In the genomic region with DNA sequence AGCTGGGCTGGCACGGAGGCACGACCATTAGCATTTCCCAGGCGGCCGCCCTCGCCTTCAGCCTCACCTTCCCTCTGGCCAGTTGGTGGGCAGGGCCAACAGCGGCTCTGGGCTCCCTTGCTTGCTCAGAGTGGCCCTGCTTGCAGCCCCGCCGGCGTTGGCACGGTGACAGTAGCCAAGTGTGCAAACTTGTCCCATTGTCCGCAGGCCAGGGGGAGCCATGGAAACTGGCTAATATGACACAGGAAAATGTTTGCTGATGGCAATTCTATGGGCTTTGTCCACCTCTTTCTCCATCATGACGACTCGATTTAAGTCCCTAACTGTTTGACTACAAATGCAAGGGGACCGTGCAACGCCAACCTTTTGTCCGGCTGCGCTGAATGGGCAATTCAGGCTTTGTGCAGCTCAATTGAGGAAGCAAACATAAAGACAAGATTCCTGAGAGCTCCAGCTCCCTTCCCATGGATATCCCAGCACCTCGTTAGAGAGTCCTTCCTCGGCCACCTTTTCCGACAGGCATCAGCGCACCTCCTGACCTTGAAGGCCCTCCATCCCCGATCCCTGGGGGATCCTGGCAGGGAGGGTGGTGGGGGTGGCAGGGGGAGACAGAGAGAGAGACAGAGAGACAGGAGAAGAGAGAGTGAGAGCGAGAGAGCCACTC, we compare ENCODE assay signal across 22 cellular contexts. TPM values are rescaled to one million over a fixed set of nuclear protein-coding genes. Genes with fewer than 3 reads are reported as not detected.
DNase-seq lines count a peak whose midpoint lies in the region; ATAC-seq and TF ChIP-seq lines count a peak whose summit lies in the region.
"Had no signal": no experiment of that assay in that cellular context is flagged by ENCODE, and none has a peak within 500 bp of the region (broad histone marks: within the 10 kb centered on the region; RNA-seq: fewer than 3 reads in every experiment).

No MANE protein-coding gene starts in this region.

- H4K8ac ChIP-seq in neuronal stem cell (ENCODE audit: low read depth, low read length): no peak overlapping the region

- peaks cover 27 to 29% of the 10 kb centered on the region in 2 donors for H3K4me1 ChIP-seq in neuronal stem cell (ENCODE audit: control insufficient read depth in 2 of 2, insufficient read depth in 1 of 2, low read depth in 1 of 2, low read length in 2 of 2)
- no peaks in the 10 kb centered on the region for H3K4me1 ChIP-seq in transverse colon
- H3K4me1 ChIP-seq: Caco-2, right atrium auricular region had no signal

- no peak for TF ChIP-seq POLR2A in transverse colon (IDR thresholded peaks at IDR 0.05)

- in situ Hi-C loops in transverse colon (cut with MboI; ENCODE audit: low pct_ligation_motif_present in 1 of 4, low pct_unique_long_range_greater_than_20kb in 1 of 4, low sequenced_read_pairs in 3 of 4): no loop called here

- DNase-seq in DMS153 treated with DMSO at 0.1 percent for 48 hours (lab: John Stamatoyannopoulos, UW; ENCODE audit: unreplicated experiment) (peak; percentile 24), NCI-H345 (lab: John Stamatoyannopoulos, UW) (peak; percentile 79), neuronal stem cell (ENCODE audit: low spot score) (peak; percentile 58), transverse colon (no peak), NCI-H1436 (lab: John Stamatoyannopoulos, UW) (no peak)
- DNase-seq: activated effector memory CD4-positive, alpha-beta T cell treated with anti-CD3 and anti-CD28 coated beads, Interleukin-2, amount 50 U/mL, for 16 hours; aorta; Caco-2; mammary epithelial cell; natural killer cell; NCI-H1694 treated with DMSO at 0.1 percent for 48 hours; SHP77 treated with DMSO at 0.1 percent for 48 hours had no signal

- H3K23ac ChIP-seq in neuronal stem cell (ENCODE audit: low read depth, low read length, poor library complexity): no peak overlapping the region

- no peak overlapping the region for H3K4me2 ChIP-seq in neuronal stem cell (ENCODE audit: insufficient read depth, low read length, poor library complexity, severe bottlenecking)

- H3K4me3 ChIP-seq in neuronal stem cell (ENCODE audit: low read length in 2 of 2): peak overlapping the region in 1 of 2 donors; percentile 77
- no peak overlapping the region for H3K4me3 ChIP-seq in transverse colon
- H3K4me3 ChIP-seq: K562, right atrium auricular region had no signal

- ATAC-seq in esophagus mucosa: peak; percentile 14
- ATAC-seq in GM21367 (IDR thresholded peaks at IDR 0.05; ENCODE audit: unreplicated experiment): no peak
- no peak for ATAC-seq in GM21723 (IDR thresholded peaks at IDR 0.05; ENCODE audit: unreplicated experiment)
- ATAC-seq: K562, natural killer cell had no signal

- H2BK12ac ChIP-seq in neuronal stem cell (ENCODE audit: low read length): no peak overlapping the region

- no peak overlapping the region for H3K14ac ChIP-seq in neuronal stem cell (ENCODE audit: low read length)

- intact Hi-C loops in transverse colon (cut with DNase I; ENCODE audit: low total_unique reads): no loop called here

- H3K27ac ChIP-seq in neuronal stem cell (replicated peaks; ENCODE audit: low read length) (peak overlapping the region; percentile 78), transverse colon (no peak overlapping the region)
- H3K27ac ChIP-seq: epithelial cell of prostate, HL-60, right atrium auricular region had no signal

- H2BK120ac ChIP-seq in neuronal stem cell (ENCODE audit: low read depth, low read length): no peak overlapping the region

- H3K18ac ChIP-seq in neuronal stem cell (ENCODE audit: low read length): peak overlapping the region; percentile 86

- no peak overlapping the region for H3K9ac ChIP-seq in neuronal stem cell (ENCODE audit: low read depth, low read length, poor library complexity)

- peak overlapping the region; percentile 80 for H2AFZ ChIP-seq in neuronal stem cell (ENCODE audit: low read length)

- H3K79me1 ChIP-seq in neuronal stem cell (ENCODE audit: low read depth, low read length): no peaks in the 10 kb centered on the region

- H2AK5ac ChIP-seq in neuronal stem cell (ENCODE audit: low read depth, low read length): peak overlapping the region; percentile 93

- peak overlapping the region; percentile 64 for H4K91ac ChIP-seq in neuronal stem cell (ENCODE audit: low read depth, low read length, poor library complexity)

- TF ChIP-seq CTCF in transverse colon (IDR thresholded peaks at IDR 0.05): no peak

- H3K4ac ChIP-seq in neuronal stem cell (ENCODE audit: low read length): no peak overlapping the region

- H3K27me3 ChIP-seq in neuronal stem cell (ENCODE audit: control insufficient read depth in 3 of 3, insufficient read depth in 3 of 3, low read depth in 1 of 3, low read length in 3 of 3) (no peaks in the 10 kb centered on the region), transverse colon (no peaks in the 10 kb centered on the region)
- H3K27me3 ChIP-seq: right atrium auricular region had no signal

- no CpG with 5 or more reads among the region's 23 CpGs for WGBS in neuronal stem cell (ENCODE audit: extremely low coverage in 2 of 2, insufficient read length in 2 of 2, insufficient replicate concordance in 1 of 2), 2 donors
- WGBS in transverse colon (ENCODE audit: low coverage in 1 of 2), 2 donors: 75 to 83% methylated on average over 2 to 23 of the region's 23 CpGs

- TF ChIP-seq EP300 in transverse colon (IDR thresholded peaks at IDR 0.05; ENCODE audit: low read depth): no peak

- H3K36me3 ChIP-seq in neuronal stem cell (replicated peaks in 1 of 2; ENCODE audit: control insufficient read depth in 2 of 2, insufficient read depth in 2 of 2, low read length in 2 of 2): peaks cover 0 to 34% of the 10 kb centered on the region in 2 donors
- no peaks in the 10 kb centered on the region for H3K36me3 ChIP-seq in transverse colon

- no peak overlapping the region for H2BK15ac ChIP-seq in neuronal stem cell (ENCODE audit: low read length)

- peaks cover 0 to 8% of the 10 kb centered on the region in 2 donors for H3K9me3 ChIP-seq in neuronal stem cell (replicated peaks in 1 of 2; ENCODE audit: control insufficient read depth in 2 of 2, insufficient read depth in 1 of 2, low read depth in 1 of 2, low read length in 2 of 2)
- H3K9me3 ChIP-seq in transverse colon: no peaks in the 10 kb centered on the region
- H3K9me3 ChIP-seq: Caco-2, right atrium auricular region had no signal

- peak overlapping the region; percentile 43 for H2BK5ac ChIP-seq in neuronal stem cell (ENCODE audit: low read length)

RNA-seq across cellular contexts. Expression of gene FAM181A, which starts 0.8 kb away (rescaled TPM):
- total RNA-seq in esophagus mucosa: not detected
- 2.3 TPM for polyA plus RNA-seq in neuronal stem cell (2013, experiment 1 of 2)
- polyA plus RNA-seq in neuronal stem cell (2013, experiment 2 of 2): 2.4 TPM
- not detected for total RNA-seq in transverse colon
- total RNA-seq: activated CD8-positive, alpha-beta memory T cell treated with anti-CD3 and anti-CD28 coated beads for 36 hours; aorta; Caco-2; H4; K562; natural killer cell; right atrium auricular region; T-helper 1 cell treated with Interleukin-12 subunit alpha and Interleukin-12 subunit beta and Interleukin-4 antibody, amounts not matched to agents 30 ng/mL and 1 ng/mL, for 36 hours had no signal
- polyA plus RNA-seq: aorta, K562 had no signal

RNA-seq across cellular contexts. Expression of gene ASB2, which starts 50.0 kb away (rescaled TPM):
- 1.00 TPM for total RNA-seq in esophagus mucosa
- 0.43 TPM for polyA plus RNA-seq in neuronal stem cell (2013, experiment 1 of 2)
- 0.50 TPM for polyA plus RNA-seq in neuronal stem cell (2013, experiment 2 of 2)
- total RNA-seq in transverse colon: 10 to 100 TPM; 22.1 to 35.8 (median 27.9) TPM
- total RNA-seq: Caco-2, H4, K562 had no signal
- polyA plus RNA-seq: K562 had no signal

Comparison
In these comparisons a context has a peak if more than half of its experiments do, and no peak if none do; other contexts are left out.
1. DNase-seq: peak in DMS153 treated with DMSO at 0.1 percent for 48 hours (single experiment), NCI-H345 (single experiment) and neuronal stem cell (single experiment); none in transverse colon (single experiment) and NCI-H1436 (single experiment).
2. RNA of gene ASB2, which starts 50.0 kb away (total RNA-seq): 22.1 to 35.8 TPM in transverse colon; 1.00 TPM in esophagus mucosa (single experiment); every median in the first group is over 10 times any median in the second.